Comparison of ENCODE assay signal across 1 cellular context in the genomic region with DNA sequence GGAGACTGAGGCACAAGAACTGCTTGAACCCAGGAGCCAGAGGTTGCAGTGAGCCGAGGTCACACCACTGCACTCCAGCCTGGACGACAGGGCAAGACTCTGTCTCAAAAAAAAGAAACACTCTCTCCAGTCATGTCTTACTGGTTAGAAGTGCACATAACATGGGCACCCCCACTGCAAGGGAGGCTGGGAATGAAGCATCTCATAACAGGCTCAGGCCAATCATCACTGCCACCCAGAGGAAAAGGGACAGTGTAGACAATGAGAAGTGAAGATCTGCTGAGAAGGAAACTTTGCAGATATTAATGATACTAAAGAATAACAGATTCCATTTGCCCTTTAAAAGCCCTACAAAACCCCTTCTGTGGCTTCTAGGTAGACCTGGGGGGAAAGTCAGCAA.
TF ChIP-seq lines count a peak whose summit lies in the region.

No MANE protein-coding gene starts in this region.

TF ChIP-seq in GM23338, 12 proteins besides CTCF, POLR2A, EP300 and RAD21 (continued from another document):
- TF ChIP-seq, protein P1, sequence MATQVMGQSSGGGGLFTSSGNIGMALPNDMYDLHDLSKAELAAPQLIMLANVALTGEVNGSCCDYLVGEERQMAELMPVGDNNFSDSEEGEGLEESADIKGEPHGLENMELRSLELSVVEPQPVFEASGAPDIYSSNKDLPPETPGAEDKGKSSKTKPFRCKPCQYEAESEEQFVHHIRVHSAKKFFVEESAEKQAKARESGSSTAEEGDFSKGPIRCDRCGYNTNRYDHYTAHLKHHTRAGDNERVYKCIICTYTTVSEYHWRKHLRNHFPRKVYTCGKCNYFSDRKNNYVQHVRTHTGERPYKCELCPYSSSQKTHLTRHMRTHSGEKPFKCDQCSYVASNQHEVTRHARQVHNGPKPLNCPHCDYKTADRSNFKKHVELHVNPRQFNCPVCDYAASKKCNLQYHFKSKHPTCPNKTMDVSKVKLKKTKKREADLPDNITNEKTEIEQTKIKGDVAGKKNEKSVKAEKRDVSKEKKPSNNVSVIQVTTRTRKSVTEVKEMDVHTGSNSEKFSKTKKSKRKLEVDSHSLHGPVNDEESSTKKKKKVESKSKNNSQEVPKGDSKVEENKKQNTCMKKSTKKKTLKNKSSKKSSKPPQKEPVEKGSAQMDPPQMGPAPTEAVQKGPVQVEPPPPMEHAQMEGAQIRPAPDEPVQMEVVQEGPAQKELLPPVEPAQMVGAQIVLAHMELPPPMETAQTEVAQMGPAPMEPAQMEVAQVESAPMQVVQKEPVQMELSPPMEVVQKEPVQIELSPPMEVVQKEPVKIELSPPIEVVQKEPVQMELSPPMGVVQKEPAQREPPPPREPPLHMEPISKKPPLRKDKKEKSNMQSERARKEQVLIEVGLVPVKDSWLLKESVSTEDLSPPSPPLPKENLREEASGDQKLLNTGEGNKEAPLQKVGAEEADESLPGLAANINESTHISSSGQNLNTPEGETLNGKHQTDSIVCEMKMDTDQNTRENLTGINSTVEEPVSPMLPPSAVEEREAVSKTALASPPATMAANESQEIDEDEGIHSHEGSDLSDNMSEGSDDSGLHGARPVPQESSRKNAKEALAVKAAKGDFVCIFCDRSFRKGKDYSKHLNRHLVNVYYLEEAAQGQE (IDR thresholded peaks at IDR 0.05; ENCODE audit: unreplicated experiment): no peak
- TF ChIP-seq STAT1 (IDR thresholded peaks at IDR 0.05; ENCODE audit: unreplicated experiment) (no peak), JUNB (IDR thresholded peaks at IDR 0.05; ENCODE audit: unreplicated experiment) (no peak), NANOG (IDR thresholded peaks at IDR 0.05; ENCODE audit: borderline replicate concordance) (no peak), ZNF331 (CRISPR knock-in tag; IDR thresholded peaks at IDR 0.05; ENCODE audit: low read depth) (no peak), ZNF114 (CRISPR knock-in tag; IDR thresholded peaks at IDR 0.05) (no peak), EZH2 (IDR thresholded peaks at IDR 0.05; ENCODE audit: low read depth, unreplicated experiment) (no peak), EZH2phosphoT487 (IDR thresholded peaks at IDR 0.05; ENCODE audit: unreplicated experiment) (no peak)
- TF ChIP-seq, protein P2, sequence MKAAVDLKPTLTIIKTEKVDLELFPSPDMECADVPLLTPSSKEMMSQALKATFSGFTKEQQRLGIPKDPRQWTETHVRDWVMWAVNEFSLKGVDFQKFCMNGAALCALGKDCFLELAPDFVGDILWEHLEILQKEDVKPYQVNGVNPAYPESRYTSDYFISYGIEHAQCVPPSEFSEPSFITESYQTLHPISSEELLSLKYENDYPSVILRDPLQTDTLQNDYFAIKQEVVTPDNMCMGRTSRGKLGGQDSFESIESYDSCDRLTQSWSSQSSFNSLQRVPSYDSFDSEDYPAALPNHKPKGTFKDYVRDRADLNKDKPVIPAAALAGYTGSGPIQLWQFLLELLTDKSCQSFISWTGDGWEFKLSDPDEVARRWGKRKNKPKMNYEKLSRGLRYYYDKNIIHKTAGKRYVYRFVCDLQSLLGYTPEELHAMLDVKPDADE (IDR thresholded peaks at IDR 0.05): no peak
